ENCODE assay signal across 1 cellular context in the genomic region with DNA sequence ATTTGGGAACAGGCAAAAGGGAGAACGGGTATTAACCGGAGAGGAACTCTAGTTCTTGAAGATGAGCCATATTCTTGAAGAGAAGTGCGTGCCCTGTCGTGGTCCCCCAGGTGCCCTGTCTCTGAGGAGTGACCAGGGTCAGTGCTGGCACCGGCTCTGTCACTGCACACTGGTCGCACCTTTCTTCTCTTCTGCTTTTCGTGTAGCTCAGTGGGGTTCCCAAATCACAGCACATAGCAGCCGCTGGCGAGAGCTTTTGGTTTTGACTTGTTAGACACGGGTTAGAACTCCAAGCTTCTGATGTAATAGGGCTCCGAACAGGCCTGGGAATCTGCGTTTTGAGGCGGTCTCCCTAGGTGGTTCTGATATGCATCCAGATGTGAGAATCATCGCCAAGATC.
TF ChIP-seq lines count a peak whose summit lies in the region.

No MANE protein-coding gene starts in this region.

TF ChIP-seq in GM23338, 12 proteins besides CTCF, POLR2A, EP300 and RAD21 (continued from another document):
- TF ChIP-seq, protein P1, sequence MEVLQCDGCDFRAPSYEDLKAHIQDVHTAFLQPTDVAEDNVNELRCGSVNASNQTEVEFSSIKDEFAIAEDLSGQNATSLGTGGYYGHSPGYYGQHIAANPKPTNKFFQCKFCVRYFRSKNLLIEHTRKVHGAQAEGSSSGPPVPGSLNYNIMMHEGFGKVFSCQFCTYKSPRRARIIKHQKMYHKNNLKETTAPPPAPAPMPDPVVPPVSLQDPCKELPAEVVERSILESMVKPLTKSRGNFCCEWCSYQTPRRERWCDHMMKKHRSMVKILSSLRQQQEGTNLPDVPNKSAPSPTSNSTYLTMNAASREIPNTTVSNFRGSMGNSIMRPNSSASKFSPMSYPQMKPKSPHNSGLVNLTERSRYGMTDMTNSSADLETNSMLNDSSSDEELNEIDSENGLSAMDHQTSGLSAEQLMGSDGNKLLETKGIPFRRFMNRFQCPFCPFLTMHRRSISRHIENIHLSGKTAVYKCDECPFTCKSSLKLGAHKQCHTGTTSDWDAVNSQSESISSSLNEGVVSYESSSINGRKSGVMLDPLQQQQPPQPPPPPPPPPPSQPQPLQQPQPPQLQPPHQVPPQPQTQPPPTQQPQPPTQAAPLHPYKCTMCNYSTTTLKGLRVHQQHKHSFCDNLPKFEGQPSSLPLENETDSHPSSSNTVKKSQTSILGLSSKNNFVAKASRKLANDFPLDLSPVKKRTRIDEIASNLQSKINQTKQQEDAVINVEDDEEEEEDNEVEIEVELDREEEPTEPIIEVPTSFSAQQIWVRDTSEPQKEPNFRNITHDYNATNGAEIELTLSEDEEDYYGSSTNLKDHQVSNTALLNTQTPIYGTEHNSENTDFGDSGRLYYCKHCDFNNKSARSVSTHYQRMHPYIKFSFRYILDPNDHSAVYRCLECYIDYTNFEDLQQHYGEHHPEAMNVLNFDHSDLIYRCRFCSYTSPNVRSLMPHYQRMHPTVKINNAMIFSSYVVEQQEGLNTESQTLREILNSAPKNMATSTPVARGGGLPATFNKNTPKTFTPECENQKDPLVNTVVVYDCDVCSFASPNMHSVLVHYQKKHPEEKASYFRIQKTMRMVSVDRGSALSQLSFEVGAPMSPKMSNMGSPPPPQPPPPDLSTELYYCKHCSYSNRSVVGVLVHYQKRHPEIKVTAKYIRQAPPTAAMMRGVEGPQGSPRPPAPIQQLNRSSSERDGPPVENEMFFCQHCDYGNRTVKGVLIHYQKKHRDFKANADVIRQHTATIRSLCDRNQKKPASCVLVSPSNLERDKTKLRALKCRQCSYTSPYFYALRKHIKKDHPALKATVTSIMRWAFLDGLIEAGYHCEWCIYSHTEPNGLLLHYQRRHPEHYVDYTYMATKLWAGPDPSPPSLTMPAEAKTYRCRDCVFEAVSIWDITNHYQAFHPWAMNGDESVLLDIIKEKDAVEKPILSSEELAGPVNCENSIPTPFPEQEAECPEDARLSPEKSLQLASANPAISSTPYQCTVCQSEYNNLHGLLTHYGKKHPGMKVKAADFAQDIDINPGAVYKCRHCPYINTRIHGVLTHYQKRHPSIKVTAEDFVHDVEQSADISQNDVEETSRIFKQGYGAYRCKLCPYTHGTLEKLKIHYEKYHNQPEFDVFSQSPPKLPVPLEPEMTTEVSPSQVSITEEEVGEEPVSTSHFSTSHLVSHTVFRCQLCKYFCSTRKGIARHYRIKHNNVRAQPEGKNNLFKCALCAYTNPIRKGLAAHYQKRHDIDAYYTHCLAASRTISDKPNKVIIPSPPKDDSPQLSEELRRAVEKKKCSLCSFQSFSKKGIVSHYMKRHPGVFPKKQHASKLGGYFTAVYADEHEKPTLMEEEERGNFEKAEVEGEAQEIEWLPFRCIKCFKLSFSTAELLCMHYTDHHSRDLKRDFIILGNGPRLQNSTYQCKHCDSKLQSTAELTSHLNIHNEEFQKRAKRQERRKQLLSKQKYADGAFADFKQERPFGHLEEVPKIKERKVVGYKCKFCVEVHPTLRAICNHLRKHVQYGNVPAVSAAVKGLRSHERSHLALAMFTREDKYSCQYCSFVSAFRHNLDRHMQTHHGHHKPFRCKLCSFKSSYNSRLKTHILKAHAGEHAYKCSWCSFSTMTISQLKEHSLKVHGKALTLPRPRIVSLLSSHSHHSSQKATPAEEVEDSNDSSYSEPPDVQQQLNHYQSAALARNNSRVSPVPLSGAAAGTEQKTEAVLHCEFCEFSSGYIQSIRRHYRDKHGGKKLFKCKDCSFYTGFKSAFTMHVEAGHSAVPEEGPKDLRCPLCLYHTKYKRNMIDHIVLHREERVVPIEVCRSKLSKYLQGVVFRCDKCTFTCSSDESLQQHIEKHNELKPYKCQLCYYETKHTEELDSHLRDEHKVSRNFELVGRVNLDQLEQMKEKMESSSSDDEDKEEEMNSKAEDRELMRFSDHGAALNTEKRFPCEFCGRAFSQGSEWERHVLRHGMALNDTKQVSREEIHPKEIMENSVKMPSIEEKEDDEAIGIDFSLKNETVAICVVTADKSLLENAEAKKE (CRISPR knock-in tag; IDR thresholded peaks at IDR 0.05): no peak
- no peak for TF ChIP-seq CREB1 (CRISPR knock-in tag; IDR thresholded peaks at IDR 0.05; ENCODE audit: low read depth)
- no peak for TF ChIP-seq NANOG (IDR thresholded peaks at IDR 0.05; ENCODE audit: borderline replicate concordance)
- TF ChIP-seq EZH2phosphoT487 (IDR thresholded peaks at IDR 0.05; ENCODE audit: unreplicated experiment): no peak
- TF ChIP-seq, protein P2, sequence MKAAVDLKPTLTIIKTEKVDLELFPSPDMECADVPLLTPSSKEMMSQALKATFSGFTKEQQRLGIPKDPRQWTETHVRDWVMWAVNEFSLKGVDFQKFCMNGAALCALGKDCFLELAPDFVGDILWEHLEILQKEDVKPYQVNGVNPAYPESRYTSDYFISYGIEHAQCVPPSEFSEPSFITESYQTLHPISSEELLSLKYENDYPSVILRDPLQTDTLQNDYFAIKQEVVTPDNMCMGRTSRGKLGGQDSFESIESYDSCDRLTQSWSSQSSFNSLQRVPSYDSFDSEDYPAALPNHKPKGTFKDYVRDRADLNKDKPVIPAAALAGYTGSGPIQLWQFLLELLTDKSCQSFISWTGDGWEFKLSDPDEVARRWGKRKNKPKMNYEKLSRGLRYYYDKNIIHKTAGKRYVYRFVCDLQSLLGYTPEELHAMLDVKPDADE (IDR thresholded peaks at IDR 0.05): no peak
- TF ChIP-seq JUNB (IDR thresholded peaks at IDR 0.05; ENCODE audit: unreplicated experiment): no peak
- no peak for TF ChIP-seq ZNF331 (CRISPR knock-in tag; IDR thresholded peaks at IDR 0.05; ENCODE audit: low read depth)
- no peak for TF ChIP-seq STAT1 (IDR thresholded peaks at IDR 0.05; ENCODE audit: unreplicated experiment)
